ENCODE assay signal across 1 cellular context in genomic region chr5:10453564-10453963, GRCh38.
TF ChIP-seq lines count a peak whose summit lies in the region.

No MANE protein-coding gene starts in this region.

TF ChIP-seq in SK-N-SH treated with all-trans-retinoic acid at 6 μM for 48 hours, 23 proteins besides CTCF, POLR2A, EP300 and RAD21:
- peak; percentile 15; the same call in 1 of the 2 replicates for TF ChIP-seq ISL1 (CRISPR knock-in tag; IDR thresholded peaks at IDR 0.05)
- no peak for TF ChIP-seq TOX (CRISPR knock-in tag; IDR thresholded peaks at IDR 0.05; ENCODE audit: borderline replicate concordance)
